Comparison of ENCODE assay signal across 23 cellular contexts in the genomic region with DNA sequence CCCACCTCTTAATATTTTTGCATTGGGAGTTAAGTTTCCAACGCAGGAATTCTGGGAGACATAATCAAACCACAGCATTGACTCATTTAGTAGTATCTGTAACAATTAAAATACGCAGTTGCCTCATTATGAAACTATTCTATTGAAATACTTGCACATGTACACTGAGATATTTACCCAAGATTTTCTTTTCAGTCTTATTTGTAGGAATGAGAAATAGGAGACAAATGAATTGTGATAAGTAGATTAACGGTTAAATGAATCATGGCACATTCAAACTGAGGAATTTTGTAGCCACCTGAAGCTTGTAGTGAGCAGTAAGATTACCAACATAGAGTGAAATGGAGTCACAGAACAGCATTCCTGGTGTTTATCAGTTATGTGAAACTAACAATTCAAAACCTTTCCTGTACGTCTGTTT.
DNase-seq lines count a peak whose midpoint lies in the region; ATAC-seq and TF ChIP-seq lines count a peak whose summit lies in the region.
"Had no signal": no experiment of that assay in that cellular context is flagged by ENCODE, and none has a peak within 500 bp of the region (broad histone marks: within the 10 kb centered on the region; RNA-seq: fewer than 3 reads in every experiment).

No MANE protein-coding gene starts in this region.

- DNase-seq in AG08395 (ENCODE audit: low spot score) (peak; percentile 31), HS-5 (ENCODE audit: low read depth) (peak; percentile 65), amniotic epithelial cell (ENCODE audit: low read depth) (peak; percentile 47), fibroblast of pulmonary artery (ENCODE audit: low read depth) (peak; percentile 47), NCI-H748 (lab: John Stamatoyannopoulos, UW; ENCODE audit: unreplicated experiment) (no peak), RWPE1 (ENCODE audit: low spot score) (no peak)
- DNase-seq: activated CD8-positive, alpha-beta T cell treated with anti-CD3 and anti-CD28 coated beads for 36 hours; activated naive CD4-positive, alpha-beta T cell treated with anti-CD3 and anti-CD28 coated beads for 36 hours; body of pancreas; colonic mucosa; kidney; mesenchymal stem cell; naive B cell; NCI-H1092; NCI-H1930; right cardiac atrium; substantia nigra; uterus had no signal

- ATAC-seq in HG02763 (IDR thresholded peaks at IDR 0.05; ENCODE audit: unreplicated experiment) (no peak), GM21515 (IDR thresholded peaks at IDR 0.05; ENCODE audit: unreplicated experiment) (no peak)
- ATAC-seq: activated CD4-positive, CD25-positive, alpha-beta regulatory T cell treated with anti-CD3 and anti-CD28 coated beads, Interleukin-2, amount 50 U/mL, for 24 hours; activated CD8-positive, alpha-beta T cell treated with anti-CD3 and anti-CD28 coated beads for 36 hours; body of pancreas; GM12878; right cardiac atrium had no signal

- no peak overlapping the region for H3K4me3 ChIP-seq in fibroblast of pulmonary artery (replicated peaks; ENCODE audit: low read depth, low read length)
- H3K4me3 ChIP-seq: body of pancreas, colonic mucosa, GM12878, uterus had no signal

- no peak overlapping the region for H3K27ac ChIP-seq in RWPE1
- H3K27ac ChIP-seq: body of pancreas, colonic mucosa, KMS-11, uterus had no signal

- CTCF ChIA-PET in RWPE1 (lab: Yijun Ruan, JAX), result no interaction called here

- POLR2A ChIA-PET in RWPE1 (lab: Yijun Ruan, JAX; ENCODE audit: low non-redundant PET), result no interaction called here

- no peak for TF ChIP-seq CTCF in fibroblast of pulmonary artery (IDR thresholded peaks at IDR 0.05; ENCODE audit: low read length, missing control alignments)
- no peak for TF ChIP-seq CTCF in RWPE1 (conservative IDR thresholded peaks at IDR 0.05; ENCODE audit: low read depth)

Comparison
In these comparisons a context has a peak if more than half of its experiments do, and no peak if none do; other contexts are left out.
1. DNase-seq: peak in AG08395 (single experiment), HS-5 (single experiment), amniotic epithelial cell (single experiment) and fibroblast of pulmonary artery (single experiment); none in NCI-H748 (single experiment) and RWPE1 (single experiment).